9 cellular contexts compared by ENCODE assay signal in the genomic region with DNA sequence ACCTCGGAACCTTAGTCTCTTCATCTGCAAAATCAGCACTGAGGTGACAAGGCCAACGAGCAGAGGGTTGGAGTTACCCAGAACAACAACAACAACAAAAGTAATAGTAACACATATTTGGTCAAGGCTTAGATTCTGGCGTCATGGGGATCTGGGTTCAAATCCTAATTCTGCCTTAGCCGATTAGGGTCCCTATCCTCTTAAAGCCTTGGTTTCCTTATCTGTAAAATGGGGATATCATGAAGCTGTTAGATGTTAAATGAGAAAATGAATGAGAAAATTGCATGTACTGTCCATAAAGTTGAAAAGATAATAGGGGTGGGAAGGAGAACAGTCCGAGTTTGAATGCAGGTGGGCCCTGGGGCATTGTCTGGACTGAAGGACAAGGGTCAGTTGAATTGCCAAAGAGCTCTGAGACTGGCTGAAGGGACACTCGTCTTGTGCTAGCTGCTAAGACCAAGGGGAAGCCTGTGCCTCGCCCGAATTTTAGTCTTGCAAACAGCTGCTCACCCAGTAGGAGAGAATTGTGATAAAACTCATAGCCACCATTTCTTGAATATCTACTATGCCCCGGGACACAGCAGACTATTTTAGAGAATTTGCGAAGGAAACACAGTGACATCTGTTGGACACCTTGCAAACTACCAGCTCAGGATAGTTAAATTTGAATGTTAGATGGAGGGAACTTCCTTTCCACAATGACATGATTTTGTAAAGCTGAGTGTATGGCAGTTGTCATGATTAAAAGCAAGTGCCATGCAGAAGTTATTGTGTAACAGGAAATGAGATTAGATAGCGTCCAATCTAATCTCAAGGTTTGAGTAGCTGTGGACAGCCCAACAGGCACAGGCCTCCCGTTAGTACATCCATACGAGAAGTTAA. TPM values are rescaled to one million over a fixed set of nuclear protein-coding genes. Genes with fewer than 3 reads are reported as not detected.
DNase-seq lines count a peak whose midpoint lies in the region; ATAC-seq, FAIRE-seq and TF ChIP-seq lines count a peak whose summit lies in the region.
"Had no signal": no experiment of that assay in that cellular context is flagged by ENCODE, and none has a peak within 500 bp of the region (broad histone marks: within the 10 kb centered on the region; RNA-seq: fewer than 3 reads in every experiment).

No MANE protein-coding gene starts in this region.

- H3K4me3 ChIP-seq in astrocyte (ENCODE audit: insufficient read depth, low read depth, low read length) (no peak overlapping the region), hepatocyte (no peak overlapping the region)

- H3K79me2 ChIP-seq in astrocyte (ENCODE audit: insufficient read depth, low read length) (no peaks in the 10 kb centered on the region), hepatocyte (peaks cover 8% of the 10 kb centered on the region)

- WGBS in hepatocyte (ENCODE audit: low lambda C conversion rate, missing lambda C conversion rate), result 44% methylated on average over 13 of the region's 13 CpGs

- H3K36me3 ChIP-seq in KOPT-K1 (ENCODE audit: insufficient read depth, low read length), result no peaks in the 10 kb centered on the region
- no peaks in the 10 kb centered on the region for H3K36me3 ChIP-seq in astrocyte (ENCODE audit: insufficient read depth, low read length)
- no peaks in the 10 kb centered on the region for H3K36me3 ChIP-seq in hepatocyte (replicated peaks; ENCODE audit: insufficient read depth, low read depth)

- no peaks in the 10 kb centered on the region for H4K20me1 ChIP-seq in astrocyte (ENCODE audit: insufficient read depth, low read length)
- peaks cover 5% of the 10 kb centered on the region for H4K20me1 ChIP-seq in hepatocyte (ENCODE audit: insufficient read depth, poor library complexity, severe bottlenecking)

- H3K27ac ChIP-seq in KOPT-K1 (ENCODE audit: low read depth, low read length, poor library complexity, severe bottlenecking), result peak overlapping the region; percentile 54
- H3K27ac ChIP-seq in astrocyte (ENCODE audit: low read depth, low read length), result no peak overlapping the region
- no peak overlapping the region for H3K27ac ChIP-seq in hepatocyte

- no peak overlapping the region for H3K4me3 Mint-ChIP-seq in activated CD4-positive, alpha-beta T cell treated with anti-CD3 and anti-CD28 coated beads for 36 hours
- no peak overlapping the region for H3K4me3 Mint-ChIP-seq in astrocyte (ENCODE audit: unreplicated experiment)

- H3K27me3 Mint-ChIP-seq in activated CD4-positive, alpha-beta T cell treated with anti-CD3 and anti-CD28 coated beads for 36 hours, result no peaks in the 10 kb centered on the region
- H3K27me3 Mint-ChIP-seq in astrocyte (ENCODE audit: low read depth, unreplicated experiment), result peaks cover 5% of the 10 kb centered on the region

- H3K4me1 ChIP-seq in astrocyte (ENCODE audit: insufficient read depth, low read length), result no peaks in the 10 kb centered on the region
- H3K4me1 ChIP-seq in hepatocyte (ENCODE audit: insufficient read depth), result no peaks in the 10 kb centered on the region

- TF ChIP-seq CTCF in astrocyte (IDR thresholded peaks at IDR 0.05; ENCODE audit: insufficient read depth, low read depth, low read length) (peak; percentile 82), hepatocyte (IDR thresholded peaks at IDR 0.05; ENCODE audit: poor library complexity) (peak; percentile 83)

- no peaks in the 10 kb centered on the region for H3K9me2 ChIP-seq in hepatocyte (replicated peaks; ENCODE audit: insufficient read depth)

- peak; percentile 75 for FAIRE-seq in RCC 7860 (lab: Jason Lieb, UNC)
- FAIRE-seq in astrocyte (lab: Jason Lieb, UNC), result peak; percentile 41

- H3K4me2 ChIP-seq in astrocyte (ENCODE audit: low read length) (no peak overlapping the region), hepatocyte (no peak overlapping the region)

- peak; percentile 41 for DNase-seq in activated CD4-positive, alpha-beta T cell treated with anti-CD3 and anti-CD28 coated beads for 36 hours
- DNase-seq in activated CD4-positive, alpha-beta T cell treated with anti-CD3 and anti-CD28 coated beads for 1 hour, result no peak
- peak; percentile 49 for DNase-seq in RCC 7860 (ENCODE audit: low spot score)
- DNase-seq in astrocyte (ENCODE audit: low read depth), result peak; percentile 29
- peak; percentile 65 for DNase-seq in hepatocyte (ENCODE audit: low spot score)
- peak; percentile 32 for DNase-seq in smooth muscle cell of the brain vasculature (ENCODE audit: low read depth, low spot score)
- no peak for DNase-seq in effector CD8-positive, alpha-beta T cell (lab: John Stamatoyannopoulos, UW)

- POLR2A ChIA-PET in activated CD4-positive, alpha-beta T cell treated with anti-CD3 and anti-CD28 coated beads for 36 hours (lab: Charles Lee), result no interaction called here

- ATAC-seq in activated CD4-positive, alpha-beta T cell treated with anti-CD3 and anti-CD28 coated beads for 36 hours, result peak; percentile 97

- H3K9me3 ChIP-seq in KOPT-K1 (ENCODE audit: insufficient read depth, low read length, poor library complexity, severe bottlenecking) (no peaks in the 10 kb centered on the region), astrocyte (ENCODE audit: insufficient read depth, low read depth, low read length) (no peaks in the 10 kb centered on the region), hepatocyte (ENCODE audit: low read depth) (no peaks in the 10 kb centered on the region)

- CTCF ChIA-PET in activated CD4-positive, alpha-beta T cell treated with anti-CD3 and anti-CD28 coated beads for 36 hours (lab: Charles Lee), result interaction anchor here (0.6 to 4.2 kb wide), 54 partner anchors 9 to 616 kb away, joined by 3 to 30 read pairs (median 4); a partner anchor contains a TSS

- intact Hi-C loops in activated CD4-positive, alpha-beta T cell treated with anti-CD3 and anti-CD28 coated beads for 36 hours (cut with DNase I, micrococcal nuclease), result loop anchor here (1.0 to 5.0 kb wide), 9 partner anchors 27 to 389 kb away; a partner anchor contains a TSS

- H3K27me3 ChIP-seq in astrocyte (ENCODE audit: insufficient read depth, low read length), result peaks cover 2% of the 10 kb centered on the region
- no peaks in the 10 kb centered on the region for H3K27me3 ChIP-seq in hepatocyte

- no peaks in the 10 kb centered on the region for H3K36me3 Mint-ChIP-seq in activated CD4-positive, alpha-beta T cell treated with anti-CD3 and anti-CD28 coated beads for 36 hours (ENCODE audit: low read depth)
- no peaks in the 10 kb centered on the region for H3K36me3 Mint-ChIP-seq in astrocyte (ENCODE audit: low read depth, unreplicated experiment)

- H3K9ac ChIP-seq in astrocyte (ENCODE audit: low read length), result no peak overlapping the region

- H2AFZ ChIP-seq in astrocyte (ENCODE audit: low read depth, low read length), result no peak overlapping the region
- H2AFZ ChIP-seq in hepatocyte, result no peak overlapping the region

- no peaks in the 10 kb centered on the region for H3K4me1 Mint-ChIP-seq in activated CD4-positive, alpha-beta T cell treated with anti-CD3 and anti-CD28 coated beads for 36 hours
- H3K4me1 Mint-ChIP-seq in astrocyte (ENCODE audit: low read depth, unreplicated experiment), result no peaks in the 10 kb centered on the region

- no peak overlapping the region for H3K27ac Mint-ChIP-seq in activated CD4-positive, alpha-beta T cell treated with anti-CD3 and anti-CD28 coated beads for 36 hours
- no peak overlapping the region for H3K27ac Mint-ChIP-seq in astrocyte (ENCODE audit: unreplicated experiment)

- no peaks in the 10 kb centered on the region for H3K9me3 Mint-ChIP-seq in activated CD4-positive, alpha-beta T cell treated with anti-CD3 and anti-CD28 coated beads for 36 hours (ENCODE audit: low read depth)
- no peaks in the 10 kb centered on the region for H3K9me3 Mint-ChIP-seq in astrocyte (ENCODE audit: unreplicated experiment)

RNA-seq across cellular contexts. Expression of a gene that starts 6.8 kb away (rescaled TPM):
- not detected for total RNA-seq in activated CD4-positive, alpha-beta T cell treated with anti-CD3 and anti-CD28 coated beads for 36 hours
- total RNA-seq in astrocyte, result not detected in 2 replicates
- total RNA-seq in hepatocyte, result 13.2 and 16.7 TPM in 2 replicates
- polyA plus RNA-seq in hepatocyte, result 17.0 and 23.9 TPM in 2 replicates
- total RNA-seq: subcutaneous adipose tissue had no signal

RNA-seq across cellular contexts. Expression of a gene that starts 44.7 kb away (rescaled TPM):
- 10 to 100 TPM; 22.8 to 23.8 TPM for total RNA-seq in activated CD4-positive, alpha-beta T cell treated with anti-CD3 and anti-CD28 coated beads for 36 hours
- total RNA-seq in astrocyte (16.2 and 19.4 TPM in 2 replicates), hepatocyte (11.8 and 17.8 TPM in 2 replicates)
- 9.2 and 11.3 TPM in 2 replicates for polyA plus RNA-seq in hepatocyte

Comparison
In these comparisons a context has a peak if more than half of its experiments do, and no peak if none do; other contexts are left out.
1. DNase-seq: peak in activated CD4-positive, alpha-beta T cell treated with anti-CD3 and anti-CD28 coated beads for 36 hours (single experiment), RCC 7860 (single experiment), astrocyte (single experiment), hepatocyte (single experiment) and smooth muscle cell of the brain vasculature (single experiment); none in activated CD4-positive, alpha-beta T cell treated with anti-CD3 and anti-CD28 coated beads for 1 hour (single experiment) and effector CD8-positive, alpha-beta T cell (single experiment).
2. RNA of a gene that starts 6.8 kb away (total RNA-seq): 13.2 to 16.7 TPM in hepatocyte; not detected in activated CD4-positive, alpha-beta T cell treated with anti-CD3 and anti-CD28 coated beads for 36 hours and not detected in astrocyte; every median in the first group is over 10 times any median in the second.